Comparison of ENCODE assay signal across 4 cellular contexts in the genomic region with DNA sequence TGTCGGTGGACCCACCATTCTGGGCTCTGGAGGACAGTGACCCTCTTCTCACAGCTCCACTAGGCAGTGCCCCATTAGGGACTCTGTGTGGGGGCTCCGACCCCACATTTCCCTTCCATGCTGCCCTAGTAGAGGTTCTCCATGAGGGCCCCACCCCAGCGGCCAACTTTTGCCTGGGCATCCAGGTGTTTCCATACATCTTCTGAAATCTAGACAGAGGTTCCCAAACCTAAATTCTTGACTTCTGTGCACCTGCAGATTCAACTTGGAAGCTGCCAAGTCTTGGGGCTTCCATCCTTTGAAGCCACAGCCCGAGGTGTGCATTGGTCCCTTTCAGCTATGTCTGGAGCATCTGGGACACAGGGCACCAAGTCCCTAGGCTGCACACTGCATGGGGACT. TPM values are rescaled to one million over a fixed set of nuclear protein-coding genes. Genes with fewer than 3 reads are reported as not detected.
"Had no signal": no experiment of that assay in that cellular context is flagged by ENCODE, and none has a peak within 500 bp of the region (broad histone marks: within the 10 kb centered on the region; RNA-seq: fewer than 3 reads in every experiment).

No MANE protein-coding gene starts in this region.

RNA-seq across cellular contexts. Expression of gene HTR3B, which starts 25.1 kb away (rescaled TPM):
- total RNA-seq: LHCN-M2, M059J, MCF 10A, NCI-H460 had no signal
